16 cellular contexts compared by ENCODE assay signal in genomic region chr16:53789159-53789558, GRCh38.
DNase-seq lines count a peak whose midpoint lies in the region; ATAC-seq, FAIRE-seq and TF ChIP-seq lines count a peak whose summit lies in the region.
"Had no signal": no experiment of that assay in that cellular context is flagged by ENCODE, and none has a peak within 500 bp of the region (broad histone marks: within the 10 kb centered on the region; RNA-seq: fewer than 3 reads in every experiment).

No MANE protein-coding gene starts in this region.

- intact Hi-C loops in breast epithelium (cut with DNase I; ENCODE audit: low total_unique reads): no loop called here

- no peak overlapping the region for H3K27ac ChIP-seq in HEK293 (ENCODE audit: extremely low read depth, low read depth, low read length)
- peak overlapping the region; percentile 5 to 41 for H3K27ac ChIP-seq in breast epithelium
- no peak overlapping the region for H3K27ac ChIP-seq in keratinocyte (ENCODE audit: control insufficient read depth, insufficient read depth, low read length)

- H3K9me1 ChIP-seq in keratinocyte (ENCODE audit: control insufficient read depth, extremely low read depth, insufficient read depth, low read length): no peaks in the 10 kb centered on the region

- H3K9me3 Mint-ChIP-seq in nephron progenitor cell: no peaks in the 10 kb centered on the region
- H3K9me3 Mint-ChIP-seq: activated T-cell treated with anti-CD3 and anti-CD28 coated beads, Interleukin-2, amount 50 U/mL, for 4 hours had no signal

- POLR2A ChIA-PET in HEK293 (lab: Yijun Ruan, JAX): no interaction called here

- ATAC-seq in GM21526 (IDR thresholded peaks at IDR 0.05; ENCODE audit: low FRiP score, unreplicated experiment): no peak
- ATAC-seq: activated T-cell treated with anti-CD3 and anti-CD28 coated beads, Interleukin-2, amount 50 U/mL, for 4 hours; HepG2 had no signal

- dilution Hi-C loops in keratinocyte (cut with MboI; ENCODE audit: extremely low pct_ligation_motif_present, low sequenced_read_pairs): no loop called here

- no peak overlapping the region for H3K4me3 ChIP-seq in HEK293 (ENCODE audit: low read depth, low read length)
- H3K4me3 ChIP-seq in breast epithelium: no peak overlapping the region
- no peak overlapping the region for H3K4me3 ChIP-seq in keratinocyte (ENCODE audit: control insufficient read depth in 2 of 3, extremely low read depth in 1 of 3, insufficient read depth in 2 of 3, low read depth in 1 of 3, low read length in 3 of 3)
- H3K4me3 ChIP-seq: tibial nerve had no signal

- H3K27me3 Mint-ChIP-seq in nephron progenitor cell (ENCODE audit: low read depth, poor library complexity): no peaks in the 10 kb centered on the region

- no peak overlapping the region for H3K4me3 Mint-ChIP-seq in nephron progenitor cell
- H3K4me3 Mint-ChIP-seq: activated T-cell treated with anti-CD3 and anti-CD28 coated beads, Interleukin-2, amount 50 U/mL, for 4 hours had no signal

- no peaks in the 10 kb centered on the region for H3K36me3 Mint-ChIP-seq in nephron progenitor cell (ENCODE audit: low read depth)

- no peaks in the 10 kb centered on the region for H4K20me1 ChIP-seq in keratinocyte (ENCODE audit: control insufficient read depth, extremely low read depth, insufficient read depth, low read length)

- CTCF ChIA-PET in HEK293 (lab: Yijun Ruan, JAX): interaction anchor here (0.6 kb wide), 1 partner anchor 82 kb away, joined by 3 read pairs; no protein-coding TSS in a partner anchor

- H3K4me1 Mint-ChIP-seq in nephron progenitor cell: peaks cover 7% of the 10 kb centered on the region

- peak; percentile 22 for DNase-seq in A172 (ENCODE audit: low spot score)
- DNase-seq in breast epithelium (ENCODE audit: low spot score in 2 of 2): no peak
- DNase-seq in keratinocyte (ENCODE audit: low read depth, low spot score): no peak
- DNase-seq in nephron progenitor cell: no peak
- DNase-seq in OCI-M2 (lab: John Stamatoyannopoulos, UW; ENCODE audit: unreplicated experiment): no peak
- DNase-seq in superior temporal gyrus (ENCODE audit: extremely low spot score): no peak
- DNase-seq: activated CD4-positive, alpha-beta T cell treated with anti-CD3 and anti-CD28 coated beads for 1 hour; activated T-cell treated with anti-CD3 and anti-CD28 coated beads, Interleukin-2, amount 50 U/mL, for 4 hours; anterior cingulate cortex; NCI-H345; nucleus accumbens; T-helper 1 cell had no signal

- no peak for TF ChIP-seq POLR2A in breast epithelium (IDR thresholded peaks at IDR 0.05)

- H3K27me3 ChIP-seq in breast epithelium (no peaks in the 10 kb centered on the region), keratinocyte (ENCODE audit: control insufficient read depth, extremely low read depth, insufficient read depth, low read length) (no peaks in the 10 kb centered on the region)
- H3K27me3 ChIP-seq: tibial nerve had no signal

- FAIRE-seq in keratinocyte (lab: Jason Lieb, UNC): peak; percentile 64
- FAIRE-seq: HepG2 had no signal

- TF ChIP-seq CTCF in HEK293 (tag by site-specific recombination; IDR thresholded peaks at IDR 0.05) (no peak), breast epithelium (IDR thresholded peaks at IDR 0.05) (no peak), keratinocyte (optimal IDR thresholded peaks at IDR 0.05 in 1 of 3, IDR thresholded peaks at IDR 0.05 in 1 of 3, conservative IDR thresholded peaks at IDR 0.05 in 1 of 3; ENCODE audit: extremely low read depth in 1 of 3, insufficient read depth in 2 of 3, low read length in 3 of 3) (no peak), nephron progenitor cell (IDR thresholded peaks at IDR 0.05) (no peak)

- H3K79me2 ChIP-seq in keratinocyte (ENCODE audit: control insufficient read depth, insufficient read depth, low read length): peaks cover 24% of the 10 kb centered on the region

- no peak overlapping the region for H3K27ac Mint-ChIP-seq in nephron progenitor cell

- H3K4me1 ChIP-seq in HEK293 (ENCODE audit: control insufficient read depth, insufficient read depth, low read length): peaks cover 13% of the 10 kb centered on the region
- peaks cover 0 to 3% of the 10 kb centered on the region in 2 donors for H3K4me1 ChIP-seq in breast epithelium
- peaks cover 32% of the 10 kb centered on the region for H3K4me1 ChIP-seq in keratinocyte (ENCODE audit: control insufficient read depth, extremely low read depth, insufficient read depth, low read length)

- H3K9me3 ChIP-seq in HEK293 (ENCODE audit: control insufficient read depth, insufficient read depth, low read depth, low read length) (no peaks in the 10 kb centered on the region), breast epithelium (no peaks in the 10 kb centered on the region), keratinocyte (ENCODE audit: control insufficient read depth, low read depth, low read length) (no peaks in the 10 kb centered on the region)
- H3K9me3 ChIP-seq: tibial nerve had no signal

- no peak overlapping the region for H2AFZ ChIP-seq in keratinocyte (ENCODE audit: control insufficient read depth, low read length)

- peak overlapping the region; percentile 19 for H3K4me2 ChIP-seq in keratinocyte (ENCODE audit: control insufficient read depth, extremely low read depth, insufficient read depth, low read depth, low read length)

- H3K9ac ChIP-seq in keratinocyte (ENCODE audit: control insufficient read depth, extremely low read depth, insufficient read depth, low read length): no peak overlapping the region

- H3K36me3 ChIP-seq in HEK293 (ENCODE audit: control insufficient read depth in 2 of 2, insufficient read depth in 1 of 2, low read length in 2 of 2) (no peaks in the 10 kb centered on the region), breast epithelium (no peaks in the 10 kb centered on the region), keratinocyte (ENCODE audit: control insufficient read depth in 2 of 2, extremely low read depth in 1 of 2, insufficient read depth in 2 of 2, low read length in 2 of 2) (no peaks in the 10 kb centered on the region)
- H3K36me3 ChIP-seq: tibial nerve had no signal

TF ChIP-seq in HEK293, 187 proteins besides CTCF, POLR2A, EP300 and RAD21:
- peak; percentile 83 for TF ChIP-seq SCRT2 (tag by site-specific recombination; IDR thresholded peaks at IDR 0.05)
- no peak for TF ChIP-seq ZNF488 (tag by site-specific recombination; IDR thresholded peaks at IDR 0.05)
- TF ChIP-seq AEBP2 (tag by site-specific recombination; IDR thresholded peaks at IDR 0.05; ENCODE audit: borderline replicate concordance): no peak
- no peak for TF ChIP-seq ZNF239 (tag by site-specific recombination; IDR thresholded peaks at IDR 0.05)
- TF ChIP-seq ZNF354C (tag by site-specific recombination; IDR thresholded peaks at IDR 0.05; ENCODE audit: borderline replicate concordance, low read depth): no peak
- TF ChIP-seq ZNF837 (tag by site-specific recombination; IDR thresholded peaks at IDR 0.05): no peak
- TF ChIP-seq ZNF416 (tag by site-specific recombination; IDR thresholded peaks at IDR 0.05): no peak
- TF ChIP-seq ZNF341 (tag by site-specific recombination; IDR thresholded peaks at IDR 0.05; ENCODE audit: low read depth): no peak
- TF ChIP-seq PRDM4 (tag by site-specific recombination; IDR thresholded peaks at IDR 0.05): no peak
- TF ChIP-seq SCRT1 (tag by site-specific recombination; IDR thresholded peaks at IDR 0.05; ENCODE audit: borderline replicate concordance): 0 out of 2 replicates have a peak, but pooled peaks have one; percentile 21
- TF ChIP-seq ZFP3 (tag by site-specific recombination; IDR thresholded peaks at IDR 0.05; ENCODE audit: low read depth): no peak

Comparison
In these comparisons a context has a peak if more than half of its experiments do, and no peak if none do; other contexts are left out.
1. H3K27ac ChIP-seq: peak in breast epithelium (2 of 2); none in HEK293 (single experiment) and keratinocyte (single experiment).